9 cellular contexts compared by ENCODE assay signal in the genomic region with DNA sequence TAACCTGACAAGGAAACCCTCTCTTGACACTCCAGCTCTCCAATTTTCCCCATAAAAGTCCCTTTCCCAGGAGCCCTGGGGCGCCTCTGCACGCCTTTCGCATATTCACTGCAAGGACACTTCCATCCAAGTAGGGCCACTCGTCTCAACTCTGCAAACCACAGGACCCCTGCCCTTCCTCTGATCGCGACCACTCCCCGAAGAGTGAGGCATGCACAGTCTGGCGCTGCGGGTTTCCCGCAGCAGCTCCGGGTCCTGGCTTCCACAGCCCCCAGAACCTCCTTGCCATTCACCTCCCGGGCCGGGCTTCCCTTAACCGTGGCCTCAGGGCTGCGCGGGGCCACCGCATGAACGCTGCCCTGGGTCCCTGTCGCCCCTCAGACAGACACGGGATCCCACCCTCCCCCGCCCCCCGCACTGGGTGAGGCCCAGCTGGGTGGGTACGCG. TPM values are rescaled to one million over a fixed set of nuclear protein-coding genes. Genes with fewer than 3 reads are reported as not detected.
DNase-seq lines count a peak whose midpoint lies in the region; ATAC-seq, FAIRE-seq and TF ChIP-seq lines count a peak whose summit lies in the region.
"Had no signal": no experiment of that assay in that cellular context is flagged by ENCODE, and none has a peak within 500 bp of the region (broad histone marks: within the 10 kb centered on the region; RNA-seq: fewer than 3 reads in every experiment).

No MANE protein-coding gene starts in this region.

- CTCF ChIA-PET in K562 (lab: Yijun Ruan, JAX; ENCODE audit: low intra/inter-chr PET ratio), result interaction anchor here (0.6 to 0.7 kb wide), 2 partner anchors 9 to 44 kb away, joined by 3 read pairs; no protein-coding TSS in a partner anchor

- 0 out of 2 replicates have a peak, but pooled peaks cover 9% of the 10 kb centered on the region for H4K20me1 ChIP-seq in K562 (replicated peaks; ENCODE audit: control insufficient read depth, insufficient read depth, low read length)

- FAIRE-seq in K562 (lab: Jason Lieb, UNC), result no peak
- FAIRE-seq: TTC549 had no signal

- TF ChIP-seq RAD21 in K562 (CRISPR knock-in tag; conservative IDR thresholded peaks at IDR 0.05 in 1 of 2, IDR thresholded peaks at IDR 0.05 in 1 of 2), result no peak

- peak; percentile 4 for ATAC-seq in GM18517 (IDR thresholded peaks at IDR 0.05; ENCODE audit: unreplicated experiment)
- peak; percentile 7 for ATAC-seq in HG03135 (IDR thresholded peaks at IDR 0.05; ENCODE audit: unreplicated experiment)
- peak; percentile 43 for ATAC-seq in K562
- peak; percentile 0 to 3 for ATAC-seq in lower lobe of right lung
- ATAC-seq in HG02852 (IDR thresholded peaks at IDR 0.05; ENCODE audit: unreplicated experiment), result no peak

- H3K9ac ChIP-seq in K562 (ENCODE audit: insufficient read depth in 1 of 2, low read depth in 2 of 2, low read length in 2 of 2), result peak overlapping the region; percentile 85 to 97

- intact Hi-C loops in K562 (cut with micrococcal nuclease), result no loop called here
- intact Hi-C loops in lower lobe of right lung (cut with DNase I), result no loop called here

- H3K27me3 ChIP-seq in K562 (ENCODE audit: control insufficient read depth in 2 of 2, insufficient read depth in 2 of 2, low read length in 2 of 2), result no peaks in the 10 kb centered on the region
- no peaks in the 10 kb centered on the region for H3K27me3 ChIP-seq in lower lobe of right lung (ENCODE audit: low read depth)

- TF ChIP-seq CTCF in K562 (IDR thresholded peaks at IDR 0.05 in 2 of 3, conservative IDR thresholded peaks at IDR 0.05 in 1 of 3; ENCODE audit: insufficient read depth in 2 of 3, low read depth in 1 of 3, low read length in 3 of 3) (no peak), lower lobe of right lung (IDR thresholded peaks at IDR 0.05) (no peak)

- no peak for TF ChIP-seq EP300 in K562 (IDR thresholded peaks at IDR 0.05; ENCODE audit: low read length)

- peak overlapping the region; percentile 91 for H3K4me3 ChIP-seq in K562
- peak overlapping the region; percentile 90 for H3K4me3 ChIP-seq in lower lobe of right lung
- peak overlapping the region; percentile 90 for H3K4me3 ChIP-seq in urinary bladder (ENCODE audit: low read depth, low read length)

- H3K9me1 ChIP-seq in K562 (ENCODE audit: control insufficient read depth, insufficient read depth, low read length), result no peaks in the 10 kb centered on the region

- H2AFZ ChIP-seq in K562 (ENCODE audit: low read depth, low read length), result peak overlapping the region; percentile 94

- peak overlapping the region; percentile 89 for H3K27ac ChIP-seq in K562 (ENCODE audit: extremely low read depth, low read depth, low read length)
- H3K27ac ChIP-seq in lower lobe of right lung, result peak overlapping the region; percentile 99
- peak overlapping the region; percentile 98 for H3K27ac ChIP-seq in urinary bladder (ENCODE audit: low read depth)

- H3K9me3 ChIP-seq in K562 (replicated peaks; ENCODE audit: control insufficient read depth, insufficient read depth, low read depth, low read length), result no peaks in the 10 kb centered on the region
- no peaks in the 10 kb centered on the region for H3K9me3 ChIP-seq in lower lobe of right lung

- TF ChIP-seq POLR2A in K562 (conservative IDR thresholded peaks at IDR 0.05), result no peak

- H3K4me2 ChIP-seq in K562 (ENCODE audit: insufficient read depth, low read length), result peak overlapping the region; percentile 90

- TSS peak; percentile 60 for BruUV-seq in K562 (replicated peaks; lab: Mats Ljungman, UMichigan)

- in situ Hi-C loops in K562 (cut with MboI), result loop anchor here (5.0 kb wide), 1 partner anchor 40 kb away; the partner anchor contains the start of gene ETV3L

- DNase-seq in K562 (ENCODE audit: extremely low read depth in 1 of 4, low spot score in 3 of 4) (no peak), lower lobe of right lung (no peak), T1000 (lab: John Stamatoyannopoulos, UW) (no peak), RKO (ENCODE audit: low spot score) (no peak)

- H3K36me3 ChIP-seq in K562 (ENCODE audit: control insufficient read depth, insufficient read depth, low read length), result peaks cover 36% of the 10 kb centered on the region
- peaks cover 34% of the 10 kb centered on the region for H3K36me3 ChIP-seq in lower lobe of right lung
- no peaks in the 10 kb centered on the region for H3K36me3 ChIP-seq in urinary bladder (ENCODE audit: insufficient read depth)

- H3K79me2 ChIP-seq in K562 (ENCODE audit: control insufficient read depth, insufficient read depth, low read length), result peaks cover 27% of the 10 kb centered on the region

- POLR2A ChIA-PET in K562 (lab: Yijun Ruan, JAX), result interaction anchor here (0.7 to 1.3 kb wide), 5 partner anchors 12 to 1026 kb away, joined by 3 to 6 read pairs (median 4); no protein-coding TSS in a partner anchor

- H3K4me1 ChIP-seq in K562 (replicated peaks in 1 of 2; ENCODE audit: control insufficient read depth in 2 of 2, insufficient read depth in 2 of 2, low read length in 2 of 2) (peaks cover 24 to 38% of the 10 kb centered on the region in 2 experiments), lower lobe of right lung (peaks cover 50% of the 10 kb centered on the region), urinary bladder (ENCODE audit: insufficient read depth) (peaks cover 1% of the 10 kb centered on the region)

- WGBS in K562 (ENCODE audit: insufficient coverage, low coverage, missing lambda C conversion rate), result 1% methylated on average over 11 of the region's 24 CpGs
- under 1% methylated on average over 24 of the region's 24 CpGs for WGBS in urinary bladder

TF ChIP-seq in K562, 482 proteins besides CTCF, POLR2A, EP300 and RAD21 (continues in another document):
- no peak for TF ChIP-seq NFE2L1 (tag; IDR thresholded peaks at IDR 0.05; ENCODE audit: borderline replicate concordance, low read depth)
- no peak for TF ChIP-seq SLC30A9 (CRISPR knock-in tag; IDR thresholded peaks at IDR 0.05)
- TF ChIP-seq ZC3H4 (CRISPR knock-in tag; IDR thresholded peaks at IDR 0.05; ENCODE audit: borderline replicate concordance), result peak; percentile 78; the same call in 1 of the 2 replicates
- TF ChIP-seq SAP30 (IDR thresholded peaks at IDR 0.05; ENCODE audit: borderline replicate concordance, insufficient read depth, low read depth, low read length, poor library complexity, severe bottlenecking), result peak; percentile 12
- TF ChIP-seq CBFA2T3 (IDR thresholded peaks at IDR 0.05), result no peak
- TF ChIP-seq STAG1 (CRISPR knock-in tag; IDR thresholded peaks at IDR 0.05; ENCODE audit: borderline replicate concordance), result peak; percentile 34; the same call in 1 of the 2 replicates
- TF ChIP-seq ZBTB7A (IDR thresholded peaks at IDR 0.05; ENCODE audit: borderline replicate concordance, control insufficient read depth, low read depth, low read length), result peak; percentile 20; the same call in 1 of the 2 replicates
- peak; percentile 67; the same call in 1 of the 2 replicates for TF ChIP-seq MYNN (IDR thresholded peaks at IDR 0.05)
- TF ChIP-seq MYNN (CRISPR knock-in tag; IDR thresholded peaks at IDR 0.05), result no peak

RNA-seq across cellular contexts. Expression of gene ETV3, which starts 0.4 kb away (rescaled TPM):
- 21.7 and 44.9 TPM in 2 replicates for total RNA-seq in K562 (2011; cell fraction: chromatin; rRNA removed; ENCODE audit: low replicate concordance)
- 14.7 and 15.8 TPM in 2 replicates for total RNA-seq in K562 (2011; cell fraction: nucleolus; rRNA removed)
- 33.9 and 53.1 TPM in 2 replicates for total RNA-seq in K562 (2011; cell fraction: nucleoplasm; rRNA removed)
- 6.4 and 8.4 TPM in 2 replicates for total RNA-seq in K562 (2014; rRNA removed)
- 10.7 and 11.4 TPM in 2 replicates for total RNA-seq in K562 (2014; rRNA removed; fragmentation: Illumina TruSeq; extraction: Trizol)
- 10.4 and 11.2 TPM in 2 replicates for total RNA-seq in K562 (2015; rRNA removed; fragmentation: Illumina TruSeq; extraction: Trizol)
- 13.9 and 16.0 TPM in 2 replicates for total RNA-seq in K562 (2021)
- 7.7 and 9.0 TPM in 2 replicates for polyA plus RNA-seq in K562 (2011; rRNA removed)
- polyA plus RNA-seq in K562 (2011; cell fraction: cytosol; rRNA removed), result 5.0 and 6.0 TPM in 2 replicates
- 8.2 and 8.4 TPM in 2 replicates for polyA plus RNA-seq in K562 (2011; cell fraction: nucleus; rRNA removed)
- polyA plus RNA-seq in K562 (2012), result 6.9 and 8.4 TPM in 2 replicates
- 8.2 and 9.1 TPM in 2 replicates for polyA plus RNA-seq in K562 (2014; fragmentation: Illumina TruSeq; extraction: Trizol)
- polyA plus RNA-seq in K562 (2014; fragmentation: Nextera tagmentation; extraction: Ambion mirVana), result 1 to 10 TPM; 3.1 to 5.4 TPM
- polyA plus RNA-seq in K562 (2014; rRNA removed), result 7.2 TPM in 2 replicates
- 25.5 and 30.0 TPM in 2 replicates for polyA minus RNA-seq in K562 (2011; rRNA and poly(A)+ RNA removed)
- 8.7 and 10.9 TPM in 2 replicates for polyA minus RNA-seq in K562 (2011; cell fraction: cytosol; rRNA and poly(A)+ RNA removed)
- 13.2 and 23.4 TPM in 2 replicates for polyA minus RNA-seq in K562 (2011; cell fraction: nucleus; rRNA and poly(A)+ RNA removed)
- 29.5 TPM for total RNA-seq in lower lobe of right lung
- total RNA-seq in urinary bladder, result 24.9 TPM
- 12.4 TPM for polyA plus RNA-seq in urinary bladder

RNA-seq across cellular contexts. Expression of gene ETV3L, which starts 38.2 kb away (rescaled TPM):
- total RNA-seq in K562 (2011; cell fraction: chromatin; rRNA removed; ENCODE audit: low replicate concordance), result not detected in 2 replicates
- not detected in 2 replicates for total RNA-seq in K562 (2011; cell fraction: nucleolus; rRNA removed)
- not detected in 2 replicates for total RNA-seq in K562 (2011; cell fraction: nucleoplasm; rRNA removed)
- total RNA-seq in K562 (2014; rRNA removed) (not detected in 2 replicates), K562 (2014; rRNA removed; fragmentation: Illumina TruSeq; extraction: Trizol) (not detected in 2 replicates), K562 (2015; rRNA removed; fragmentation: Illumina TruSeq; extraction: Trizol) (not detected in 2 replicates), K562 (2021) (not detected in 2 replicates), lower lobe of right lung (not detected), urinary bladder (not detected)
- polyA plus RNA-seq in K562 (2011; rRNA removed) (not detected in 2 replicates), K562 (2014; fragmentation: Illumina TruSeq; extraction: Trizol) (not detected in 2 replicates), K562 (2014; fragmentation: Nextera tagmentation; extraction: Ambion mirVana) (not detected), K562 (2014; rRNA removed) (not detected in 2 replicates), urinary bladder (not detected)
- polyA plus RNA-seq in K562 (2011; cell fraction: cytosol; rRNA removed), result not detected in 2 replicates
- 0.09 TPM in 1 of 2 replicates, not detected in the other for polyA plus RNA-seq in K562 (2011; cell fraction: nucleus; rRNA removed)
- not detected in 2 replicates for polyA plus RNA-seq in K562 (2012)
- not detected in 2 replicates for polyA minus RNA-seq in K562 (2011; rRNA and poly(A)+ RNA removed)
- polyA minus RNA-seq in K562 (2011; cell fraction: cytosol; rRNA and poly(A)+ RNA removed), result not detected in 2 replicates
- not detected in 2 replicates for polyA minus RNA-seq in K562 (2011; cell fraction: nucleus; rRNA and poly(A)+ RNA removed)
